In the genomic region with DNA sequence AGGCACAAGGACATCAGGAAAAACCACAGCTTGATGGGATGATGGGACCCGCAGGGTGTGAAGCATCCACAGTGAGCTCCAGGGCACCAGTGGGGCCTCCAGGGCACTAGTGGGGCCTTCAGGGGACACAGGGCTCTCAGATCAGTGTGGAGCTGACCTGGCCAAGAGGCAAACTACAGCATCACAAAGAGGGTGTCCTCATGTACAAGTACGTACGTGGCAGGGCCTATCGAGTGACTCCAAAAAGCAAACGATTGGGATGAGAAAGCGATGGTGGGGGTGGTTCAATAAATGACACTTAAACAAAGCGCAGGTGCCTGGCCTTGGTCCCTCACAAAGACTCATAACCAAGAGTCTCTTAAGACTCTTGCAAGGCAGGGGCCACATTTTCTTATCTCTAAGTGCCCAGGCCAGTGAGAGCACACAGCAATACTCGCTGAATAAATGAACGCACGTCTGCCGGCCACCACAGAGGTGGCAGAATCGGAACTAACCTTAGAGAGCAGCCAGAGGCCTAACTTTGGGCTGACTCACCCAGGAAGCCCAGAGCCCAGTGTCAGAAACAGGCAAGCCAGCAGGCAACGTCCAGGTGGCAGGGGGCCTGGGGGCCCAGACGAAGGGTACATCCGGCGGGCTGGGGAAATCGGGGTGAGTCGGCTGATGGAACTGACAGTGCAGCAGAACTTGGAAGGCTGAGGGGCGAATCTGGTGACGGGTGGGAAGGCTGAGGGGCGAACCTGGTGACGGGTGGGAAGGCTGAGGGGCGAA, we compare ENCODE assay signal across 22 cellular contexts. TPM values are rescaled to one million over a fixed set of nuclear protein-coding genes. Genes with fewer than 3 reads are reported as not detected.
A peak's percentile ranks its signal among the peaks of the same experiment; 100 is the strongest.
DNase-seq lines count a peak whose midpoint lies in the region; ATAC-seq, FAIRE-seq and TF ChIP-seq lines count a peak whose summit lies in the region.
"Had no signal": no experiment of that assay in that cellular context is flagged by ENCODE, and none has a peak within 500 bp of the region (broad histone marks: within the 10 kb centered on the region; RNA-seq: fewer than 3 reads in every experiment).

No MANE protein-coding gene starts in this region.

- H3K4me2 ChIP-seq in H1 (ENCODE audit: insufficient read depth in 1 of 2, low read depth in 2 of 2, low read length in 2 of 2) (0 out of 4 replicates have a peak overlapping the region, but pooled peaks of 1 of the 2 experiments have one; percentile 7), neural progenitor cell (peak overlapping the region; percentile 57)

- no peak overlapping the region for H2BK15ac ChIP-seq in H1 (ENCODE audit: low read length)

- no peak for TF ChIP-seq CTCF in natural killer cell (IDR thresholded peaks at IDR 0.05)
- TF ChIP-seq CTCF in H1 (IDR thresholded peaks at IDR 0.05; ENCODE audit: control extremely low read depth in 1 of 3, insufficient read depth in 1 of 3, low read depth in 1 of 3, low read length in 3 of 3) = no peak
- no peak for TF ChIP-seq CTCF in neural progenitor cell (IDR thresholded peaks at IDR 0.05)

- DNase-seq in natural killer cell treated with Interleukin-12 subunit alpha and Interleukin-12 subunit beta and Interleukin-15 and Interleukin-18, amount 100 ng/mL, for 72 hours (ENCODE audit: low spot score) = peak; percentile 55
- DNase-seq in natural killer cell (no peak), H1 (ENCODE audit: low read depth in 1 of 2, low spot score in 2 of 2) (no peak), neural progenitor cell (ENCODE audit: low spot score) (no peak), NCI-H2171 treated with DMSO at 0.1 percent for 48 hours (lab: John Stamatoyannopoulos, UW) (no peak)
- no peak for DNase-seq in activated CD4-positive, alpha-beta T cell treated with anti-CD3 and anti-CD28 coated beads, Interleukin-2, amount 50 U/mL, for 48 hours
- no peak for DNase-seq in activated CD4-positive, alpha-beta T cell treated with anti-CD3 and anti-CD28 coated beads for 36 hours
- DNase-seq: AML-193; CD4-positive, CD25-positive, alpha-beta regulatory T cell; DMS79 treated with DMSO at 0.1 percent for 48 hours; GOT3; HFFc6; NCI-H146; NCI-H2107; NCI-H345; NCI-H526 treated with DMSO at 0.1 percent for 48 hours; OCI-M1 had no signal

- H4K8ac ChIP-seq in H1 (ENCODE audit: extremely low read depth, insufficient read depth, low read length) = no peak overlapping the region

- H3K23ac ChIP-seq in H1 (ENCODE audit: insufficient read length) = no peak overlapping the region

- TF ChIP-seq POLR2A in H1 (IDR thresholded peaks at IDR 0.05; ENCODE audit: control extremely low read depth in 1 of 2, low read depth in 2 of 2, low read length in 2 of 2) = no peak

- H3K23me2 ChIP-seq in H1 (ENCODE audit: low read depth, low read length) = no peaks in the 10 kb centered on the region

- no peaks in the 10 kb centered on the region for H3K9me3 Mint-ChIP-seq in natural killer cell treated with Interleukin-12 subunit alpha and Interleukin-12 subunit beta and Interleukin-15 and Interleukin-18, amount 100 ng/mL, for 72 hours
- no peaks in the 10 kb centered on the region for H3K9me3 Mint-ChIP-seq in natural killer cell
- H3K9me3 Mint-ChIP-seq in neural progenitor cell = no peaks in the 10 kb centered on the region
- no peaks in the 10 kb centered on the region for H3K9me3 Mint-ChIP-seq in activated CD4-positive, alpha-beta T cell treated with anti-CD3 and anti-CD28 coated beads for 36 hours (ENCODE audit: low read depth)
- H3K9me3 Mint-ChIP-seq: CD4-positive, CD25-positive, alpha-beta regulatory T cell; HFFc6 had no signal

- H4K91ac ChIP-seq in H1 (replicated peaks; ENCODE audit: insufficient read length, low read length) = no peak overlapping the region

- POLR2A ChIA-PET in H1 (lab: Charles Lee; ENCODE audit: partially characterized antibody) = no interaction called here
- POLR2A ChIA-PET in activated CD4-positive, alpha-beta T cell treated with anti-CD3 and anti-CD28 coated beads for 36 hours (lab: Charles Lee) = no interaction called here

- CTCF ChIA-PET in H1 (lab: Charles Lee; ENCODE audit: partially characterized antibody) = interaction anchor here (0.9 to 1.4 kb wide), 3 partner anchors 22 to 176 kb away, joined by 3 to 4 read pairs (median 3); no protein-coding TSS in a partner anchor
- CTCF ChIA-PET in activated CD4-positive, alpha-beta T cell treated with anti-CD3 and anti-CD28 coated beads for 36 hours (lab: Charles Lee) = no interaction called here

- 86% methylated on average over 23 of the region's 23 CpGs; no CpG with 5 or more reads in 1 of the 2 experiments for WGBS in H1 (ENCODE audit: extremely low coverage in 1 of 2, insufficient coverage in 1 of 2, insufficient read length in 1 of 2, insufficient replicate concordance in 2 of 2, low coverage in 1 of 2, low lambda C conversion rate in 2 of 2, missing lambda C conversion rate in 1 of 2), 2 experiments

- no peak overlapping the region for H3K56ac ChIP-seq in H1 (replicated peaks; ENCODE audit: insufficient read length, low read depth, low read length)

- no peak overlapping the region for H2BK20ac ChIP-seq in H1 (ENCODE audit: low read length)

- no peak overlapping the region for H2BK5ac ChIP-seq in H1 (ENCODE audit: low read depth, low read length)

- H3K4me1 ChIP-seq in H1 (replicated peaks in 1 of 4; ENCODE audit: control insufficient read depth in 3 of 4, insufficient read depth in 4 of 4, low read length in 3 of 4) (peaks cover 0 to 6% (median 0%) of the 10 kb centered on the region in 4 experiments; a peak in 3 of 7 replicates), neural progenitor cell (peaks cover 17% of the 10 kb centered on the region)

- H3K4me3 ChIP-seq in H1 (ENCODE audit: extremely low read depth in 1 of 4, insufficient read depth in 2 of 4, low read depth in 3 of 4, low read length in 4 of 4) (no peak overlapping the region), neural progenitor cell (no peak overlapping the region)
- H3K4me3 ChIP-seq: K562 had no signal

- H3K9me3 ChIP-seq in H1 (ENCODE audit: insufficient read depth in 2 of 2, low read depth in 1 of 2, low read length in 1 of 2) (no peaks in the 10 kb centered on the region), neural progenitor cell (ENCODE audit: low read depth) (no peaks in the 10 kb centered on the region)

- H4K20me1 ChIP-seq in H1 (replicated peaks in 1 of 2; ENCODE audit: control insufficient read depth in 1 of 2, insufficient read depth in 2 of 2, low read length in 2 of 2) = no peaks in the 10 kb centered on the region
- peaks cover 6% of the 10 kb centered on the region for H4K20me1 ChIP-seq in neural progenitor cell (ENCODE audit: low read depth)

- peak overlapping the region in 1 of 2 donors; percentile 37 for H3K27ac Mint-ChIP-seq in natural killer cell treated with Interleukin-12 subunit alpha and Interleukin-12 subunit beta and Interleukin-15 and Interleukin-18, amount 100 ng/mL, for 72 hours
- no peak overlapping the region for H3K27ac Mint-ChIP-seq in natural killer cell
- peak overlapping the region; percentile 64 for H3K27ac Mint-ChIP-seq in neural progenitor cell
- H3K27ac Mint-ChIP-seq in activated CD4-positive, alpha-beta T cell treated with anti-CD3 and anti-CD28 coated beads for 36 hours = no peak overlapping the region
- H3K27ac Mint-ChIP-seq: HFFc6 had no signal

- H3K27me3 ChIP-seq in H1 (replicated peaks in 1 of 4; ENCODE audit: control insufficient read depth in 3 of 4, extremely low read depth in 1 of 4, insufficient read depth in 3 of 4, low read length in 3 of 4) (no peaks in the 10 kb centered on the region; a peak in 1 of 7 replicates), neural progenitor cell (peaks cover 7% of the 10 kb centered on the region)

- H3K36me3 ChIP-seq in H1 (ENCODE audit: control insufficient read depth in 2 of 4, insufficient read depth in 4 of 4, low read length in 3 of 4) (no peaks in the 10 kb centered on the region), neural progenitor cell (no peaks in the 10 kb centered on the region)

- no peaks in the 10 kb centered on the region for H3K79me1 ChIP-seq in H1 (ENCODE audit: low read depth, low read length)

- no peak for TF ChIP-seq RAD21 in H1 (IDR thresholded peaks at IDR 0.05 in 1 of 2, conservative IDR thresholded peaks at IDR 0.05 in 1 of 2; ENCODE audit: low read depth in 2 of 2, low read length in 2 of 2)

- H3K9ac ChIP-seq in H1 (replicated peaks in 1 of 4; ENCODE audit: extremely low read depth in 1 of 4, low read depth in 3 of 4, low read length in 3 of 4) (no peak overlapping the region), neural progenitor cell (no peak overlapping the region)

- intact Hi-C loops in natural killer cell (cut with micrococcal nuclease) = no loop called here
- intact Hi-C loops in activated CD4-positive, alpha-beta T cell treated with anti-CD3 and anti-CD28 coated beads for 36 hours (cut with DNase I, micrococcal nuclease) = no loop called here

- H3K27me3 Mint-ChIP-seq in natural killer cell treated with Interleukin-12 subunit alpha and Interleukin-12 subunit beta and Interleukin-15 and Interleukin-18, amount 100 ng/mL, for 72 hours = peaks cover 14 to 21% of the 10 kb centered on the region in 2 donors
- peaks cover 16 to 24% of the 10 kb centered on the region in 2 donors for H3K27me3 Mint-ChIP-seq in natural killer cell (ENCODE audit: low read depth in 2 of 2)
- peaks cover 5% of the 10 kb centered on the region for H3K27me3 Mint-ChIP-seq in neural progenitor cell (ENCODE audit: insufficient read depth, low read depth)
- H3K27me3 Mint-ChIP-seq in activated CD4-positive, alpha-beta T cell treated with anti-CD3 and anti-CD28 coated beads for 36 hours = peaks cover 10% of the 10 kb centered on the region
- H3K27me3 Mint-ChIP-seq: CD4-positive, CD25-positive, alpha-beta regulatory T cell had no signal

- H3F3A ChIP-seq in neural progenitor cell (ENCODE audit: low read depth) = no peaks in the 10 kb centered on the region

- no peak overlapping the region for H3K4ac ChIP-seq in H1 (replicated peaks; ENCODE audit: insufficient read length, low read depth, low read length)

- no peak for TF ChIP-seq EP300 in H1 (IDR thresholded peaks at IDR 0.05; ENCODE audit: borderline replicate concordance in 1 of 2, low read depth in 2 of 2, low read length in 2 of 2)

- H3K18ac ChIP-seq in H1 (ENCODE audit: extremely low read depth, low read length) = no peak overlapping the region

- no peak overlapping the region for H2BK120ac ChIP-seq in H1 (replicated peaks; ENCODE audit: low read depth, low read length)

- H2BK12ac ChIP-seq in H1 (ENCODE audit: low read depth, low read length) = no peak overlapping the region

- H3K79me2 ChIP-seq in H1 (ENCODE audit: control insufficient read depth in 1 of 2, insufficient read depth in 2 of 2, low read length in 2 of 2) = no peaks in the 10 kb centered on the region
- H3K79me2 ChIP-seq in neural progenitor cell (ENCODE audit: low read depth) = no peaks in the 10 kb centered on the region

- H3K36me3 Mint-ChIP-seq in natural killer cell treated with Interleukin-12 subunit alpha and Interleukin-12 subunit beta and Interleukin-15 and Interleukin-18, amount 100 ng/mL, for 72 hours = no peaks in the 10 kb centered on the region
- no peaks in the 10 kb centered on the region for H3K36me3 Mint-ChIP-seq in natural killer cell
- peaks cover 1% of the 10 kb centered on the region for H3K36me3 Mint-ChIP-seq in neural progenitor cell
- no peaks in the 10 kb centered on the region for H3K36me3 Mint-ChIP-seq in activated CD4-positive, alpha-beta T cell treated with anti-CD3 and anti-CD28 coated beads for 36 hours (ENCODE audit: low read depth)
- H3K36me3 Mint-ChIP-seq: CD4-positive, CD25-positive, alpha-beta regulatory T cell had no signal

- H2AFZ ChIP-seq in H1 (ENCODE audit: low read length) (no peak overlapping the region), neural progenitor cell (replicated peaks) (no peak overlapping the region)

- no peak overlapping the region for H3K4me3 Mint-ChIP-seq in natural killer cell treated with Interleukin-12 subunit alpha and Interleukin-12 subunit beta and Interleukin-15 and Interleukin-18, amount 100 ng/mL, for 72 hours
- no peak overlapping the region for H3K4me3 Mint-ChIP-seq in natural killer cell
- H3K4me3 Mint-ChIP-seq in neural progenitor cell = no peak overlapping the region
- no peak overlapping the region for H3K4me3 Mint-ChIP-seq in activated CD4-positive, alpha-beta T cell treated with anti-CD3 and anti-CD28 coated beads for 36 hours
- H3K4me3 Mint-ChIP-seq: CD4-positive, CD25-positive, alpha-beta regulatory T cell; HFFc6 had no signal

- 0 out of 2 replicates have a peak overlapping the region, but pooled peaks have one; percentile 44 for H2AK5ac ChIP-seq in H1 (ENCODE audit: low read depth, low read length)

- H3K27ac ChIP-seq in H1 (ENCODE audit: low read depth, low read length) (no peak overlapping the region), neural progenitor cell (no peak overlapping the region)
- H3K27ac ChIP-seq: HL-60, RWPE1 had no signal

- FAIRE-seq in H1 (lab: Jason Lieb, UNC) = no peak
- FAIRE-seq: G401.6, GM12891, K562 had no signal

- H4K5ac ChIP-seq in H1 (ENCODE audit: insufficient read length, low read depth, low read length) = no peak overlapping the region

- no peaks in the 10 kb centered on the region for H3K4me1 Mint-ChIP-seq in natural killer cell treated with Interleukin-12 subunit alpha and Interleukin-12 subunit beta and Interleukin-15 and Interleukin-18, amount 100 ng/mL, for 72 hours (ENCODE audit: low read depth in 2 of 2)
- H3K4me1 Mint-ChIP-seq in natural killer cell (no peaks in the 10 kb centered on the region), neural progenitor cell (peaks cover 34% of the 10 kb centered on the region)
- H3K4me1 Mint-ChIP-seq in activated CD4-positive, alpha-beta T cell treated with anti-CD3 and anti-CD28 coated beads for 36 hours = no peaks in the 10 kb centered on the region
- H3K4me1 Mint-ChIP-seq: CD4-positive, CD25-positive, alpha-beta regulatory T cell had no signal

- no peak overlapping the region for H3K14ac ChIP-seq in H1 (ENCODE audit: insufficient read length)

- no peak for ATAC-seq in natural killer cell treated with Interleukin-12 subunit alpha and Interleukin-12 subunit beta and Interleukin-15 and Interleukin-18, amount 100 ng/mL, for 72 hours
- ATAC-seq in natural killer cell = no peak
- ATAC-seq in activated CD4-positive, alpha-beta T cell treated with anti-CD3 and anti-CD28 coated beads for 36 hours = no peak
- ATAC-seq: K562 had no signal

RNA-seq across cellular contexts. Expression of gene PCSK6, which starts 8.7 kb away (rescaled TPM):
- total RNA-seq in natural killer cell treated with Interleukin-12 subunit alpha and Interleukin-12 subunit beta and Interleukin-15 and Interleukin-18, amount 100 ng/mL, for 72 hours = under 1 TPM in 1 of 2 donors, not detected in 1; 0.95 TPM
- total RNA-seq in natural killer cell = 1 to 10 TPM; 1.5 to 2.4 (median 2.4) TPM
- 3.3 and 4.0 TPM in 2 replicates for total RNA-seq in H1 (2021; fragmentation: NEBNext Ultra II Directional; extraction: Animal tissue kit (Norgen Biotek cat#: 25700))
- polyA plus RNA-seq in H1 (2011; rRNA removed) = 1.9 and 2.4 TPM in 2 replicates
- polyA plus RNA-seq in H1 (2011; cell fraction: cytosol; rRNA removed) = 1.8 TPM
- 4.9 TPM for polyA plus RNA-seq in H1 (2011; cell fraction: nucleus; rRNA removed)
- 2.3 to 2.9 TPM (median 2.5 TPM) in 4 replicates for polyA plus RNA-seq in H1 (2012, experiment 1 of 2)
- 1.00 TPM for polyA plus RNA-seq in H1 (2012, experiment 2 of 2)
- polyA plus RNA-seq in H1 (2013, experiment 1 of 2) = 3.3 TPM
- polyA plus RNA-seq in H1 (2013, experiment 2 of 2) = 2.5 TPM
- polyA minus RNA-seq in H1 (2011; rRNA and poly(A)+ RNA removed) = 3.7 and 3.8 TPM in 2 replicates
- polyA minus RNA-seq in H1 (2011; cell fraction: cytosol; rRNA and poly(A)+ RNA removed) = 8.7 TPM
- polyA minus RNA-seq in H1 (2011; cell fraction: nucleus; rRNA and poly(A)+ RNA removed) = 5.3 TPM
- 1.9 and 2.2 TPM in 2 replicates for total RNA-seq in neural progenitor cell (ENCODE audit: low replicate concordance)
- total RNA-seq in activated CD4-positive, alpha-beta T cell treated with anti-CD3 and anti-CD28 coated beads for 36 hours = under 1 TPM; 0.75 to 0.95 TPM
- total RNA-seq: HFFc6 had no signal
